14 cellular contexts compared by ENCODE assay signal in the genomic region with DNA sequence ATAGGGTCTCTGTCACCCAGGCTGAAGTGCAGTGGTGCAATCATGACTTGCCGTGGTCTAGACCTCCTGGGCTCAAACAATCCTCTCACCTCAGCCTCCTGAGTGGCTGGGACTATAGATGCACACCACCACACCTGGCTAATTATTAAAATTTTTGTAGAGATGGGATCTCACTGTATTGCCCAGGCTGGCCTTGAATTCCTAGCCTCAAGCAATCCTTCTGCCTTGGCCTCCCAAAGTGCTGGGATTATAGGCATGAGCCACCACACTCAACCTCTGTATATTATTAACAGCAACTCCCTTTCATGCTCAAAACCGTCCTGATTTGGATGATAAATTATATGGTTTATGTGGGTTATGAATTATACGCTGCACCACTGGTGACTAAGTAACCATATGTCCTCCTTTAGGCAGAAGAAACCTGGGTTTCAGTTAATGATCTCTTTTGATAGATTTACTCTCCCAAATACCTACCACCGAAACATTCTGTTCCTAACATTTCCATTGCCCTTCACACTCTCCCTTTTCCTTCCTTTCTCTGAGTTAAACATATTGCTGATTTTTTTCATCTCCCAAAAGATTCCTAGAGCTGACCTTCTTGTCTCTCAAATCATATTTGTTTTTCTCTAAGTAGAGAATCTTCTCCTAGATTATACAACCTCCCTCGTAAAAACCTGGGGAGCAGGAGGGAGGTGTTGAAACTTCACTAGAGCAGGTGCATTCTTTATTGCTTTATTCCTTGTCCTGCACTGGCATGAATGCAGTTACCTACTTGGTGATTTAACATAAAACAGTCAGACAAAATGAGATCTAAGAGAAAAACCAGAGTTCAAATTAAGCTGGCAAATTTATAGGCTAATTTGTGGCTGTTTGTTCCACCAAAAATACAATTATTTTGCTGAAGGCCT. TPM values are rescaled to one million over a fixed set of nuclear protein-coding genes. Genes with fewer than 3 reads are reported as not detected.
"Had no signal": no experiment of that assay in that cellular context is flagged by ENCODE, and none has a peak within 500 bp of the region (broad histone marks: within the 10 kb centered on the region; RNA-seq: fewer than 3 reads in every experiment).

No MANE protein-coding gene starts in this region.

- DNase-seq: activated B cell treated with CpG ODN at 0.5 μM for 24 hours; activated CD4-positive, alpha-beta T cell treated with anti-CD3 and anti-CD28 coated beads, Interleukin-2, amount 50 U/mL, for 1 hour; activated effector memory CD4-positive, alpha-beta T cell treated with Interleukin-2 at 50 U/mL for 16 hours; glutamatergic neuron; ovary; stimulated activated CD4-positive, alpha-beta T cell treated with anti-CD3 and anti-CD28 coated beads, Interleukin-12 subunit alpha, Interleukin-12 subunit beta, amount 100 ng/mL, for 4 hours; stimulated activated naive CD8-positive, alpha-beta T cell treated with anti-CD3 and anti-CD28 coated beads, Interleukin-15, Interleukin-2, amounts not matched to agents 100 U/mL and 50 U/mL, for 24 hours; upper lobe of right lung had no signal

- H3K27me3 Mint-ChIP-seq: activated B cell treated with CpG ODN at 0.5 μM for 24 hours; activated naive CD4-positive, alpha-beta T cell treated with anti-CD3 and anti-CD28 coated beads, Interleukin-2, amount 50 U/mL, for 24 hours had no signal

- H3K4me3 Mint-ChIP-seq: activated B cell treated with CpG ODN at 0.5 μM for 24 hours; activated naive CD4-positive, alpha-beta T cell treated with anti-CD3 and anti-CD28 coated beads, Interleukin-2, amount 50 U/mL, for 24 hours; T-helper 1 cell treated with Interleukin-12 subunit alpha and Interleukin-12 subunit beta and Interleukin-4 antibody, amounts not matched to agents 30 μg/mL and 1 μg/mL, for 36 hours had no signal

- H3K4me1 Mint-ChIP-seq: activated naive CD4-positive, alpha-beta T cell treated with anti-CD3 and anti-CD28 coated beads, Interleukin-2, amount 50 U/mL, for 24 hours had no signal

- H3K27ac ChIP-seq: esophagus muscularis mucosa, ovary, upper lobe of right lung had no signal

- H3K27ac Mint-ChIP-seq: activated B cell treated with CpG ODN at 0.5 μM for 24 hours; T-helper 1 cell treated with Interleukin-12 subunit alpha and Interleukin-12 subunit beta and Interleukin-4 antibody, amounts not matched to agents 30 μg/mL and 1 μg/mL, for 36 hours had no signal

- H3K9me3 Mint-ChIP-seq: activated B cell treated with CpG ODN at 0.5 μM for 24 hours; activated naive CD4-positive, alpha-beta T cell treated with anti-CD3 and anti-CD28 coated beads, Interleukin-2, amount 50 U/mL, for 24 hours; T-helper 1 cell treated with Interleukin-12 subunit alpha and Interleukin-12 subunit beta and Interleukin-4 antibody, amounts not matched to agents 30 μg/mL and 1 μg/mL, for 36 hours had no signal

RNA-seq across cellular contexts. Expression of a gene that starts 38.3 kb away (rescaled TPM):
- total RNA-seq: activated B cell treated with CpG ODN at 0.5 μM for 24 hours, esophagus muscularis mucosa, fibroblast of villous mesenchyme, upper lobe of right lung had no signal
- polyA plus RNA-seq: neural cell had no signal

RNA-seq across cellular contexts. Expression of a gene that starts 43.4 kb away (rescaled TPM):
- total RNA-seq: esophagus muscularis mucosa, fibroblast of villous mesenchyme, temporal lobe, upper lobe of right lung had no signal
